In the genomic region with DNA sequence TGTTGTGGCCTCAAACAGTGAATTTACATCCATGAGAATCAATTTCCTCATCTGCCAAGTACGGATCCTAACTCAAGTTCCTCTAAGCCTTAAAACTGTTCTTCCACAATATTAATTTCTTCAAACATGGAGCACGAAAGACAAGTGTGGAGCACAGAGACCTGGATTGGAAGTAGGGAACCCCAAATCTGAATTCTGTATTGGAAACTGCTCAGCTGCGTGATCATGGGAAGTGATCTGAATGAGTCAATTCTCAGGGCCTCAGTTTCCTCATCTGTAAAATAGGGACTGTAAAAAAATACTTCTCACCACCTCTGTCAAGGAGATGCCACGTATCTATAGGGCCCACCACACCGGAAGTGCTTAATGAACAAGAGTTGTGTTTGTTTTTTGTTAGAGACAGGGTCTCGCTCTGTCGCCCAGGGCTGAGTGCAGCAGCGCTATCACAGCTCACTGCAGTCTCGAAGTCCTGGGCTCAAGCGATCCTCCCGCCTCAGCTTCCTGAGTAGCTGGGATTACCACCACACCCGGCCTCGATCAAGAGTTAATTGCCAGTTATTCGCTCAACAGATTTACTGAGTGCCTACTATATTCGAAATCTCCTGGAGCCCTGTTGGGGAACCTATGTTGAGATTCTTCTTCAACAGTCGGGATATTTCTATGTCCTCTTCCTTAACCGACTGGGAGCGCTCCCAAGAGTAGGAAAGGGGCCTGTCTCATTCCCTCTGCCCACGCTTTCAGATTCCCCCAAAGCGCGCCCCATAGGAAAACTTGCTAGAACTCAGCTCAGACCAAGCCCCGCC, we compare ENCODE assay signal across 8 cellular contexts. TPM values are rescaled to one million over a fixed set of nuclear protein-coding genes. Genes with fewer than 3 reads are reported as not detected.
DNase-seq lines count a peak whose midpoint lies in the region; ATAC-seq, FAIRE-seq and TF ChIP-seq lines count a peak whose summit lies in the region.

No MANE protein-coding gene starts in this region.

- peak overlapping the region; percentile 48 for H3K4me2 ChIP-seq in GM12878 (ENCODE audit: control insufficient read depth, insufficient read depth)

- peak overlapping the region; percentile 62 for H3K9ac ChIP-seq in GM12878 (ENCODE audit: control insufficient read depth, insufficient read depth, low read length)

- RAD21 ChIA-PET in GM12878 (lab: Charles Lee; ENCODE audit: unreplicated experiment) = interaction anchor here (0.7 to 3.3 kb wide), 15 partner anchors 9 to 335 kb away, joined by 3 to 35 read pairs (median 6); a partner anchor contains a TSS

- in situ Hi-C loops in GM12878 (cut with MboI) = no loop called here

- H4K20me1 ChIP-seq in GM12878 (ENCODE audit: control insufficient read depth, insufficient read depth) = no peaks in the 10 kb centered on the region

- H3K9me3 Mint-ChIP-seq in memory B cell = no peaks in the 10 kb centered on the region

- H3K27ac ChIP-seq in heart right ventricle (peak overlapping the region; percentile 28 to 100 (median 97)), GM12878 (ENCODE audit: control insufficient read depth, insufficient read depth) (peak overlapping the region; percentile 65), urinary bladder (ENCODE audit: low read depth) (peak overlapping the region; percentile 45)

- H3K27me3 Mint-ChIP-seq in memory B cell = no peaks in the 10 kb centered on the region

- FAIRE-seq in GM12878 (lab: Jason Lieb, UNC) = no peak

- no peaks in the 10 kb centered on the region for H3K27me3 ChIP-seq in heart right ventricle
- no peaks in the 10 kb centered on the region for H3K27me3 ChIP-seq in GM12878 (replicated peaks in 1 of 2; ENCODE audit: control insufficient read depth in 2 of 2, insufficient read depth in 2 of 2, low read length in 1 of 2)

- no peak overlapping the region for H2AFZ ChIP-seq in GM12878 (ENCODE audit: control insufficient read depth, low read depth, low read length)

- H3K4me1 Mint-ChIP-seq in memory B cell = peaks cover 20% of the 10 kb centered on the region

- H3K36me3 Mint-ChIP-seq in memory B cell = peaks cover 6% of the 10 kb centered on the region

- DNase-seq in heart right ventricle (no peak), left ventricle myocardium superior (no peak), GM12878 (ENCODE audit: low read depth, low spot score) (no peak), memory B cell (ENCODE audit: low spot score in 2 of 2) (no peak), AML-193 (lab: John Stamatoyannopoulos, UW) (no peak), COLO829 (ENCODE audit: low spot score) (no peak)

- POLR2A ChIA-PET in GM12878 (lab: Charles Lee) = interaction anchor here (0.5 to 4.7 kb wide), 22 partner anchors 8 to 311 kb away, joined by 3 to 55 read pairs (median 5); a partner anchor contains a TSS

- SMC1A ChIA-PET in GM12878 (lab: Charles Lee; ENCODE audit: uncharacterized antibody, unreplicated experiment) = interaction anchor here (0.8 to 4.2 kb wide), 10 partner anchors 9 to 171 kb away, joined by 3 to 35 read pairs (median 8); a partner anchor contains a TSS

- CTCF ChIA-PET in GM12878 (lab: Yijun Ruan, JAX) = interaction anchor here (1.0 to 4.6 kb wide), 9 partner anchors 8 to 303 kb away, joined by 3 to 40 read pairs (median 7); a partner anchor contains a TSS

- H3K9me3 ChIP-seq in heart right ventricle = no peaks in the 10 kb centered on the region
- no peaks in the 10 kb centered on the region for H3K9me3 ChIP-seq in GM12878 (replicated peaks; ENCODE audit: control insufficient read depth, insufficient read depth, low read length)

- ATAC-seq in heart right ventricle = no peak
- ATAC-seq in left ventricle myocardium superior = no peak
- ATAC-seq in GM12878 = no peak
- no peak for ATAC-seq in memory B cell (ENCODE audit: low read depth)
- ATAC-seq in GM21717 (IDR thresholded peaks at IDR 0.05; ENCODE audit: unreplicated experiment) = no peak

- H3K36me3 ChIP-seq in heart right ventricle (peaks cover 0 to 38% (median 22%) of the 10 kb centered on the region in 9 donors), GM12878 (ENCODE audit: control insufficient read depth in 2 of 2, insufficient read depth in 2 of 2, low read length in 1 of 2) (peaks cover 8 to 15% of the 10 kb centered on the region in 2 experiments; a peak in 3 of 4 replicates), urinary bladder (ENCODE audit: insufficient read depth) (peaks cover 5% of the 10 kb centered on the region)

- no peak for TF ChIP-seq EP300 in GM12878 (IDR thresholded peaks at IDR 0.05; ENCODE audit: borderline replicate concordance in 1 of 2, control insufficient read depth in 1 of 2, low read depth in 2 of 2, low read length in 2 of 2)

- peaks cover 28% of the 10 kb centered on the region for H3K79me2 ChIP-seq in GM12878 (ENCODE audit: control insufficient read depth, insufficient read depth, low read length)

- TF ChIP-seq CTCF in heart right ventricle (IDR thresholded peaks at IDR 0.05) (no peak), GM12878 (IDR thresholded peaks at IDR 0.05 in 2 of 3, conservative IDR thresholded peaks at IDR 0.05 in 1 of 3; ENCODE audit: control insufficient read depth in 2 of 3, extremely low read depth in 1 of 3, insufficient read depth in 1 of 3, low read depth in 3 of 3, low read length in 3 of 3) (no peak)

- TF ChIP-seq RAD21 in GM12878 (IDR thresholded peaks at IDR 0.05; ENCODE audit: insufficient read depth, low read depth, low read length) = no peak

- H3K4me1 ChIP-seq in heart right ventricle (peaks cover 10 to 41% (median 27%) of the 10 kb centered on the region in 9 donors), GM12878 (ENCODE audit: control insufficient read depth, insufficient read depth, low read length) (peaks cover 5% of the 10 kb centered on the region), urinary bladder (ENCODE audit: insufficient read depth) (no peaks in the 10 kb centered on the region)

- WGBS in heart right ventricle, 2 donors = 20 to 21% methylated on average over 22 of the region's 22 CpGs
- WGBS in GM12878 (ENCODE audit: insufficient coverage, insufficient replicate concordance, low lambda C conversion rate, missing lambda C conversion rate) = 5% methylated on average over 22 of the region's 22 CpGs
- 11% methylated on average over 22 of the region's 22 CpGs for WGBS in urinary bladder

- H3K4me3 ChIP-seq in heart right ventricle (peak overlapping the region in 9 of 10 donors; percentile 70 to 96 (median 85)), GM12878 (peak overlapping the region; percentile 91), urinary bladder (ENCODE audit: low read depth, low read length) (peak overlapping the region; percentile 26)

- intact Hi-C loops in heart right ventricle (cut with DNase I) (loop anchor here in 6 of 10 donors (1.0 to 10.0 kb wide), 6 partner anchors 8 to 98 kb away; a partner anchor contains a TSS), left ventricle myocardium superior (cut with micrococcal nuclease) (no loop called here), GM12878 (cut with micrococcal nuclease; ENCODE audit: unreplicated experiment) (no loop called here)

- peak overlapping the region; percentile 93 for H3K27ac Mint-ChIP-seq in memory B cell

- TF ChIP-seq POLR2A in GM12878 (IDR thresholded peaks at IDR 0.05; ENCODE audit: low read depth, low read length) = no peak

- H3K4me3 Mint-ChIP-seq in memory B cell = peak overlapping the region; percentile 99

- BruUV-seq in GM12878 (replicated peaks; lab: Mats Ljungman, UMichigan) = no TSS peak

RNA-seq across cellular contexts. Expression of a gene that starts 1.6 kb away (rescaled TPM):
- total RNA-seq in heart right ventricle (10 to 100 TPM; 19.4 to 37.5 (median 27.4) TPM), left ventricle myocardium superior (23.4 TPM), GM12878 (2014; rRNA removed) (14.4 and 16.7 TPM in 2 replicates), GM12878 (2014; rRNA removed; fragmentation: Illumina TruSeq; extraction: Trizol) (12.4 and 13.6 TPM in 2 replicates), GM12878 (2021) (19.3 and 22.4 TPM in 2 replicates), urinary bladder (32.2 TPM)
- polyA plus RNA-seq in heart right ventricle (10 to 100 TPM; 35.3 to 35.6 TPM), GM12878 (2011; rRNA removed) (10.0 and 12.9 TPM in 2 replicates), GM12878 (2014; fragmentation: Illumina TruSeq; extraction: Trizol) (7.4 and 9.5 TPM in 2 replicates), GM12878 (2014; fragmentation: Nextera tagmentation; extraction: Ambion mirVana) (1 to 10 TPM; 4.2 to 8.4 TPM), GM12878 (2014; rRNA removed) (13.8 and 16.2 TPM in 2 replicates), GM12878 (2016; fragmentation: Nextera tagmentation; extraction: Ambion mirVana) (10 to 100 TPM; 13.9 to 17.4 TPM), urinary bladder (43.8 TPM)
- total RNA-seq in GM12878 (2013; cell fraction: nucleolus; rRNA removed) = 6.7 and 7.3 TPM in 2 replicates
- 7.0 TPM for polyA plus RNA-seq in GM12878 (2011; ENCODE audit: low read depth)
- 12.1 and 13.4 TPM in 2 replicates for polyA plus RNA-seq in GM12878 (2011; cell fraction: cytosol; rRNA removed)
- polyA plus RNA-seq in GM12878 (2011; cell fraction: nucleus; rRNA removed) = 10.8 and 11.0 TPM in 2 replicates
- polyA plus RNA-seq in GM12878 (2012) = 11.3 TPM in 2 replicates
- polyA minus RNA-seq in GM12878 (2011; rRNA and poly(A)+ RNA removed) = 11.6 and 22.9 TPM in 2 replicates
- polyA minus RNA-seq in GM12878 (2011; cell fraction: cytosol; rRNA and poly(A)+ RNA removed) = 12.4 and 13.5 TPM in 2 replicates
- polyA minus RNA-seq in GM12878 (2011; cell fraction: nucleus; rRNA and poly(A)+ RNA removed) = 4.2 and 7.0 TPM in 2 replicates

RNA-seq across cellular contexts. Expression of a gene that starts 16.7 kb away (rescaled TPM):
- total RNA-seq in heart right ventricle (10 to 100 TPM in 3 of 10 donors, 1 to 10 TPM in 7; 6.3 to 16.8 (median 8.4) TPM), left ventricle myocardium superior (8.9 TPM), GM12878 (2014; rRNA removed) (12.2 and 12.9 TPM in 2 replicates), GM12878 (2014; rRNA removed; fragmentation: Illumina TruSeq; extraction: Trizol) (4.0 and 4.5 TPM in 2 replicates), GM12878 (2021) (10.4 and 10.7 TPM in 2 replicates), urinary bladder (6.8 TPM)
- polyA plus RNA-seq in heart right ventricle (10 to 100 TPM; 13.4 to 35.8 TPM), GM12878 (2011; rRNA removed) (3.8 and 6.5 TPM in 2 replicates), GM12878 (2014; fragmentation: Illumina TruSeq; extraction: Trizol) (0.89 and 2.6 TPM in 2 replicates), GM12878 (2014; fragmentation: Nextera tagmentation; extraction: Ambion mirVana) (1 to 10 TPM in 1 of 2 experiments, under 1 TPM in 1; 0.23 to 1.6 TPM), GM12878 (2014; rRNA removed) (9.5 and 12.9 TPM in 2 replicates), GM12878 (2016; fragmentation: Nextera tagmentation; extraction: Ambion mirVana) (10 to 100 TPM; 12.5 to 14.2 TPM), urinary bladder (24.5 TPM)
- 3.5 and 3.7 TPM in 2 replicates for total RNA-seq in GM12878 (2013; cell fraction: nucleolus; rRNA removed)
- 4.4 TPM for polyA plus RNA-seq in GM12878 (2011; ENCODE audit: low read depth)
- 9.8 and 14.0 TPM in 2 replicates for polyA plus RNA-seq in GM12878 (2011; cell fraction: cytosol; rRNA removed)
- 9.6 and 11.2 TPM in 2 replicates for polyA plus RNA-seq in GM12878 (2011; cell fraction: nucleus; rRNA removed)
- polyA plus RNA-seq in GM12878 (2012) = 8.4 and 12.0 TPM in 2 replicates
- polyA minus RNA-seq in GM12878 (2011; rRNA and poly(A)+ RNA removed) = 1.9 and 4.7 TPM in 2 replicates
- polyA minus RNA-seq in GM12878 (2011; cell fraction: cytosol; rRNA and poly(A)+ RNA removed) = 2.4 TPM in 2 replicates
- 3.4 and 5.7 TPM in 2 replicates for polyA minus RNA-seq in GM12878 (2011; cell fraction: nucleus; rRNA and poly(A)+ RNA removed)

RNA-seq across cellular contexts. Expression of a gene that starts 23.0 kb away (rescaled TPM):
- total RNA-seq in heart right ventricle (100 to 1,000 TPM in 3 of 10 donors, 10 to 100 TPM in 7; 70.9 to 144 (median 91.4) TPM), left ventricle myocardium superior (120 TPM), GM12878 (2014; rRNA removed) (47.5 and 48.3 TPM in 2 replicates), GM12878 (2014; rRNA removed; fragmentation: Illumina TruSeq; extraction: Trizol) (21.2 and 21.7 TPM in 2 replicates), GM12878 (2021) (30.0 and 31.6 TPM in 2 replicates), urinary bladder (48.2 TPM)
- polyA plus RNA-seq in heart right ventricle (100 to 1,000 TPM in 1 of 2 donors, 10 to 100 TPM in 1; 95.8 to 213 TPM), GM12878 (2011; rRNA removed) (10.9 and 23.9 TPM in 2 replicates), GM12878 (2014; fragmentation: Illumina TruSeq; extraction: Trizol) (2.5 and 11.3 TPM in 2 replicates), GM12878 (2014; fragmentation: Nextera tagmentation; extraction: Ambion mirVana) (10 to 100 TPM in 1 of 2 experiments, 1 to 10 TPM in 1; 6.3 to 16.3 TPM), GM12878 (2014; rRNA removed) (53.3 and 58.1 TPM in 2 replicates), GM12878 (2016; fragmentation: Nextera tagmentation; extraction: Ambion mirVana) (10 to 100 TPM; 38.9 to 42.7 TPM), urinary bladder (200 TPM)
- 4.3 and 4.8 TPM in 2 replicates for total RNA-seq in GM12878 (2013; cell fraction: nucleolus; rRNA removed)
- 11.0 TPM for polyA plus RNA-seq in GM12878 (2011; ENCODE audit: low read depth)
- 56.6 and 61.9 TPM in 2 replicates for polyA plus RNA-seq in GM12878 (2011; cell fraction: cytosol; rRNA removed)
- polyA plus RNA-seq in GM12878 (2011; cell fraction: nucleus; rRNA removed) = 23.4 and 36.2 TPM in 2 replicates
- polyA plus RNA-seq in GM12878 (2012) = 30.3 and 49.5 TPM in 2 replicates
- 14.0 and 17.2 TPM in 2 replicates for polyA minus RNA-seq in GM12878 (2011; rRNA and poly(A)+ RNA removed)
- polyA minus RNA-seq in GM12878 (2011; cell fraction: cytosol; rRNA and poly(A)+ RNA removed) = 44.1 and 48.3 TPM in 2 replicates
- polyA minus RNA-seq in GM12878 (2011; cell fraction: nucleus; rRNA and poly(A)+ RNA removed) = 5.6 and 10.3 TPM in 2 replicates

RNA-seq across cellular contexts. Expression of a gene that starts 24.3 kb away (rescaled TPM):
- total RNA-seq in heart right ventricle (1 to 10 TPM; 3.0 to 6.6 (median 4.9) TPM), left ventricle myocardium superior (4.8 TPM), GM12878 (2014; rRNA removed) (0.34 and 0.54 TPM in 2 replicates), GM12878 (2014; rRNA removed; fragmentation: Illumina TruSeq; extraction: Trizol) (0.14 and 0.22 TPM in 2 replicates), GM12878 (2021) (0.18 and 0.69 TPM in 2 replicates), urinary bladder (1.7 TPM)
- polyA plus RNA-seq in heart right ventricle (10 to 100 TPM in 1 of 2 donors, 1 to 10 TPM in 1; 3.2 to 13.8 TPM), GM12878 (2011; rRNA removed) (0.46 and 0.57 TPM in 2 replicates), GM12878 (2014; fragmentation: Illumina TruSeq; extraction: Trizol) (0.24 TPM in 1 of 2 replicates, not detected in the other), GM12878 (2014; fragmentation: Nextera tagmentation; extraction: Ambion mirVana) (under 1 TPM in 1 of 2 experiments, not detected in 1; 0.04 TPM), GM12878 (2014; rRNA removed) (0.50 and 0.56 TPM in 2 replicates), GM12878 (2016; fragmentation: Nextera tagmentation; extraction: Ambion mirVana) (1 to 10 TPM in 1 of 2 experiments, under 1 TPM in 1; 0.64 to 1.1 TPM), urinary bladder (3.8 TPM)
- 0.66 and 0.90 TPM in 2 replicates for total RNA-seq in GM12878 (2013; cell fraction: nucleolus; rRNA removed)
- 1.1 TPM for polyA plus RNA-seq in GM12878 (2011; ENCODE audit: low read depth)
- 0.75 and 0.85 TPM in 2 replicates for polyA plus RNA-seq in GM12878 (2011; cell fraction: cytosol; rRNA removed)
- 0.67 and 1.2 TPM in 2 replicates for polyA plus RNA-seq in GM12878 (2011; cell fraction: nucleus; rRNA removed)
- 1.7 and 3.1 TPM in 2 replicates for polyA plus RNA-seq in GM12878 (2012)
- 0.26 and 0.66 TPM in 2 replicates for polyA minus RNA-seq in GM12878 (2011; rRNA and poly(A)+ RNA removed)
- polyA minus RNA-seq in GM12878 (2011; cell fraction: cytosol; rRNA and poly(A)+ RNA removed) = not detected in 2 replicates
- polyA minus RNA-seq in GM12878 (2011; cell fraction: nucleus; rRNA and poly(A)+ RNA removed) = not detected in 2 replicates

RNA-seq across cellular contexts. Expression of a gene that starts 29.4 kb away (rescaled TPM):
- 1 to 10 TPM; 1.7 to 3.8 (median 2.7) TPM for total RNA-seq in heart right ventricle
- polyA plus RNA-seq in heart right ventricle = 1 to 10 TPM; 2.4 to 2.7 TPM
- total RNA-seq in left ventricle myocardium superior = 4.1 TPM
- total RNA-seq in GM12878 (2013; cell fraction: nucleolus; rRNA removed) = 1.8 TPM in 2 replicates
- total RNA-seq in GM12878 (2014; rRNA removed) = 0.98 and 1.1 TPM in 2 replicates
- total RNA-seq in GM12878 (2014; rRNA removed; fragmentation: Illumina TruSeq; extraction: Trizol) = 0.54 and 0.69 TPM in 2 replicates
- total RNA-seq in GM12878 (2021) = 1.2 and 1.3 TPM in 2 replicates
- 0.51 TPM for polyA plus RNA-seq in GM12878 (2011; ENCODE audit: low read depth)
- polyA plus RNA-seq in GM12878 (2011; rRNA removed) = 0.45 and 0.71 TPM in 2 replicates
- polyA plus RNA-seq in GM12878 (2011; cell fraction: cytosol; rRNA removed) = 0.88 and 0.97 TPM in 2 replicates
- polyA plus RNA-seq in GM12878 (2011; cell fraction: nucleus; rRNA removed) = 0.78 and 1.2 TPM in 2 replicates
- polyA plus RNA-seq in GM12878 (2012) = 1.2 and 1.3 TPM in 2 replicates
- polyA plus RNA-seq in GM12878 (2014; fragmentation: Illumina TruSeq; extraction: Trizol) = 0.27 and 0.50 TPM in 2 replicates
- under 1 TPM in 1 of 2 experiments, not detected in 1; 0.02 TPM for polyA plus RNA-seq in GM12878 (2014; fragmentation: Nextera tagmentation; extraction: Ambion mirVana)
- 1.1 and 1.4 TPM in 2 replicates for polyA plus RNA-seq in GM12878 (2014; rRNA removed)
- polyA plus RNA-seq in GM12878 (2016; fragmentation: Nextera tagmentation; extraction: Ambion mirVana) = under 1 TPM; 0.12 to 0.29 TPM
- 0.22 and 1.0 TPM in 2 replicates for polyA minus RNA-seq in GM12878 (2011; rRNA and poly(A)+ RNA removed)
- 0.27 TPM in 1 of 2 replicates, not detected in the other for polyA minus RNA-seq in GM12878 (2011; cell fraction: cytosol; rRNA and poly(A)+ RNA removed)
- 0.24 and 0.38 TPM in 2 replicates for polyA minus RNA-seq in GM12878 (2011; cell fraction: nucleus; rRNA and poly(A)+ RNA removed)
- 3.2 TPM for total RNA-seq in urinary bladder
- polyA plus RNA-seq in urinary bladder = 6.7 TPM

Comparison
In these comparisons a context has a peak if more than half of its experiments do, and no peak if none do; other contexts are left out.
1. intact Hi-C loops: an anchor here in heart right ventricle (1.0 to 10.0 kb wide); none called in left ventricle myocardium superior and GM12878.
2. H3K27ac ChIP-seq: peak in every context shown above with its lines; median percentile 97 in heart right ventricle; 65 in GM12878; 45 in urinary bladder.
3. H3K4me3 ChIP-seq: peak in every context shown above with its lines; median percentile 91 in GM12878; 85 in heart right ventricle; 26 in urinary bladder.